17 cellular contexts compared by ENCODE assay signal in the genomic region with DNA sequence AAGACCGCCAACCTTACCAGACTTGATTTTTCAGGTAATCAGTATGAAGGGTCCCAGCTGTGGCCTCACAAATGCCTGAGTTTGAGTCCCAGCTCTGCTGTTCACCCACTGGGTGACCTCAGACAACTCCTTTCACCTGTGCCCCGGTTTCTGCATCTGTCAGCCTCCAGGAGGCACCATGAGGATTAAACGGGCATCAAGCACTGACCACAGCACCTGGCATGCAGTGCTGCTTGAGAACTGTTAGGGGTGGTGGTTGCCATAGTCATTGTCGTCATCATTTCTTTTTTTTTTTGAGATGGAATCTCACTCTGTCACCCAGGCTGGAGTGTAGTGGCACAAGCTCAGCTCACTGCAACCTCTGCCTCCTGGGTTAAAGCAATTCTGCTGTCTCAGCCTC. TPM values are rescaled to one million over a fixed set of nuclear protein-coding genes. Genes with fewer than 3 reads are reported as not detected.
A peak's percentile ranks its signal among the peaks of the same experiment; 100 is the strongest.
DNase-seq lines count a peak whose midpoint lies in the region; ATAC-seq and TF ChIP-seq lines count a peak whose summit lies in the region.
"Had no signal": no experiment of that assay in that cellular context is flagged by ENCODE, and none has a peak within 500 bp of the region (broad histone marks: within the 10 kb centered on the region; RNA-seq: fewer than 3 reads in every experiment).

No MANE protein-coding gene starts in this region.

- H3K4me3 Mint-ChIP-seq in activated naive CD4-positive, alpha-beta T cell treated with anti-CD3 and anti-CD28 coated beads for 36 hours: no peak overlapping the region
- H3K4me3 Mint-ChIP-seq in glutamatergic neuron (ENCODE audit: unreplicated experiment): no peak overlapping the region
- H3K4me3 Mint-ChIP-seq: CD4-positive, alpha-beta memory T cell; HFFc6 had no signal

- no peaks in the 10 kb centered on the region for H3K36me3 ChIP-seq in SJCRH30
- no peaks in the 10 kb centered on the region for H3K36me3 ChIP-seq in osteoblast (ENCODE audit: insufficient read depth, low read length)

- H3K9me3 ChIP-seq in SJCRH30 (replicated peaks): no peaks in the 10 kb centered on the region
- H3K9me3 ChIP-seq in osteoblast (ENCODE audit: low read depth, low read length): no peaks in the 10 kb centered on the region

- H3K27me3 ChIP-seq in SJCRH30: no peaks in the 10 kb centered on the region
- no peaks in the 10 kb centered on the region for H3K27me3 ChIP-seq in osteoblast (ENCODE audit: insufficient read depth, low read length)

- ATAC-seq in HG03139 (IDR thresholded peaks at IDR 0.05; ENCODE audit: unreplicated experiment): no peak

- no peak overlapping the region for H2AFZ ChIP-seq in osteoblast (ENCODE audit: low read length)

- TF ChIP-seq CTCF in osteoblast (IDR thresholded peaks at IDR 0.05; ENCODE audit: extremely low read depth, low read depth, low read length) (no peak), glutamatergic neuron (IDR thresholded peaks at IDR 0.05; ENCODE audit: partially characterized antibody, unreplicated experiment) (no peak)

- CTCF ChIA-PET in activated naive CD4-positive, alpha-beta T cell treated with anti-CD3 and anti-CD28 coated beads for 36 hours (lab: Charles Lee): no interaction called here

- intact Hi-C loops in activated naive CD4-positive, alpha-beta T cell treated with anti-CD3 and anti-CD28 coated beads for 36 hours (cut with micrococcal nuclease): loop anchor here (5.0 kb wide), 1 partner anchor 39 kb away; no protein-coding TSS in a partner anchor

- H3K4me1 ChIP-seq in SJCRH30: peaks cover 6% of the 10 kb centered on the region; the same call in 1 of the 2 replicates
- no peaks in the 10 kb centered on the region for H3K4me1 ChIP-seq in osteoblast (ENCODE audit: insufficient read depth, low read length)

- no peaks in the 10 kb centered on the region for H3K79me2 ChIP-seq in osteoblast (ENCODE audit: insufficient read depth, low read length)

- H3K27ac ChIP-seq in SJCRH30: no peak overlapping the region
- H3K27ac ChIP-seq in osteoblast (ENCODE audit: low read depth, low read length): no peak overlapping the region
- H3K27ac ChIP-seq: C4-2B, HL-60 had no signal

- H3K36me3 Mint-ChIP-seq in activated naive CD4-positive, alpha-beta T cell treated with anti-CD3 and anti-CD28 coated beads for 36 hours (ENCODE audit: low read depth): no peaks in the 10 kb centered on the region
- H3K36me3 Mint-ChIP-seq in glutamatergic neuron (ENCODE audit: unreplicated experiment): no peaks in the 10 kb centered on the region
- H3K36me3 Mint-ChIP-seq: CD4-positive, alpha-beta memory T cell had no signal

- no peaks in the 10 kb centered on the region for H4K20me1 ChIP-seq in osteoblast (ENCODE audit: insufficient read depth, low read length)

- H3K27me3 Mint-ChIP-seq in activated naive CD4-positive, alpha-beta T cell treated with anti-CD3 and anti-CD28 coated beads for 36 hours (ENCODE audit: low read depth): peaks cover 10% of the 10 kb centered on the region
- H3K27me3 Mint-ChIP-seq in glutamatergic neuron (ENCODE audit: unreplicated experiment): peaks cover 8% of the 10 kb centered on the region

- H3K4me3 ChIP-seq in SJCRH30 (no peak overlapping the region), osteoblast (ENCODE audit: insufficient read depth, low read length) (no peak overlapping the region)

- H3K9me3 Mint-ChIP-seq in activated naive CD4-positive, alpha-beta T cell treated with anti-CD3 and anti-CD28 coated beads for 36 hours: no peaks in the 10 kb centered on the region
- H3K9me3 Mint-ChIP-seq in glutamatergic neuron (ENCODE audit: unreplicated experiment): no peaks in the 10 kb centered on the region

- no peak overlapping the region for H3K4me2 ChIP-seq in osteoblast (ENCODE audit: insufficient read depth, low read length)

- peak overlapping the region; percentile 53 for H3K27ac Mint-ChIP-seq in activated naive CD4-positive, alpha-beta T cell treated with anti-CD3 and anti-CD28 coated beads for 36 hours
- no peak overlapping the region for H3K27ac Mint-ChIP-seq in glutamatergic neuron (ENCODE audit: unreplicated experiment)
- H3K27ac Mint-ChIP-seq: CD4-positive, alpha-beta memory T cell; HFFc6 had no signal

- no peak for DNase-seq in activated naive CD4-positive, alpha-beta T cell treated with anti-CD3 and anti-CD28 coated beads for 36 hours
- no peak for DNase-seq in activated naive CD4-positive, alpha-beta T cell treated with Interleukin-2 at 50 U/mL for 16 hours
- peak; percentile 19 for DNase-seq in MV-4-11 (lab: John Stamatoyannopoulos, UW)
- DNase-seq in SJCRH30: peak; percentile 33 to 48
- peak; percentile 25 for DNase-seq in osteoblast (ENCODE audit: insufficient read length, low spot score, missing footprints)
- no peak for DNase-seq in stimulated activated CD4-positive, alpha-beta T cell treated with anti-CD3 and anti-CD28 coated beads, Interleukin-1b, Interleukin-23, amount 100 ng/mL, for 48 hours
- no peak for DNase-seq in glutamatergic neuron
- DNase-seq: ACHN; CD4-positive, alpha-beta memory T cell; DMS153; DMS79 treated with DMSO at 0.1 percent for 48 hours; EL; HCEC 1CT; HFFc6 had no signal

- peaks cover 11% of the 10 kb centered on the region for H3K4me1 Mint-ChIP-seq in activated naive CD4-positive, alpha-beta T cell treated with anti-CD3 and anti-CD28 coated beads for 36 hours (ENCODE audit: low read depth)
- peaks cover 2% of the 10 kb centered on the region for H3K4me1 Mint-ChIP-seq in glutamatergic neuron (ENCODE audit: low read depth, unreplicated experiment)

RNA-seq across cellular contexts. Expression of a gene that starts 57.9 kb away (rescaled TPM):
- 1 to 10 TPM in 1 of 2 experiments, under 1 TPM in 1; 0.35 to 1.0 TPM for total RNA-seq in activated naive CD4-positive, alpha-beta T cell treated with anti-CD3 and anti-CD28 coated beads for 36 hours
- 4.0 and 4.2 TPM in 2 replicates for total RNA-seq in SJCRH30 (2014; rRNA removed; shearing (Covaris generic))
- 8.3 and 9.1 TPM in 2 replicates for total RNA-seq in osteoblast
- 33.2 TPM for total RNA-seq in glutamatergic neuron (ENCODE audit: unreplicated experiment)

Comparison
In these comparisons a context has a peak if more than half of its experiments do, and no peak if none do; other contexts are left out.
1. DNase-seq: peak in MV-4-11 (single experiment), SJCRH30 (2 of 2) and osteoblast (single experiment); none in activated naive CD4-positive, alpha-beta T cell treated with anti-CD3 and anti-CD28 coated beads for 36 hours (single experiment), activated naive CD4-positive, alpha-beta T cell treated with Interleukin-2 at 50 U/mL for 16 hours (single experiment), stimulated activated CD4-positive, alpha-beta T cell treated with anti-CD3 and anti-CD28 coated beads, Interleukin-1b, Interleukin-23, amount 100 ng/mL, for 48 hours (single experiment) and glutamatergic neuron (single experiment).